In genomic region chr9:36029202-36029601, GRCh38 we compare ENCODE assay signal across 1 cellular context.
TF ChIP-seq lines count a peak whose summit lies in the region.

No MANE protein-coding gene starts in this region.

TF ChIP-seq in SK-N-SH, 30 proteins besides CTCF, POLR2A, EP300 and RAD21 (continued from another document):
- no peak for TF ChIP-seq IRF3 (IDR thresholded peaks at IDR 0.05; ENCODE audit: low read depth, low read length)
- no peak for TF ChIP-seq FOXJ3 (CRISPR knock-in tag; IDR thresholded peaks at IDR 0.05)
- TF ChIP-seq, protein P1, sequence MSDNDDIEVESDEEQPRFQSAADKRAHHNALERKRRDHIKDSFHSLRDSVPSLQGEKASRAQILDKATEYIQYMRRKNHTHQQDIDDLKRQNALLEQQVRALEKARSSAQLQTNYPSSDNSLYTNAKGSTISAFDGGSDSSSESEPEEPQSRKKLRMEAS (IDR thresholded peaks at IDR 0.05; ENCODE audit: low read depth) = no peak
